ENCODE assay signal across 9 cellular contexts in genomic region chr12:21745258-21745657, GRCh38. TPM values are rescaled to one million over a fixed set of nuclear protein-coding genes. Genes with fewer than 3 reads are reported as not detected.
"Had no signal": no experiment of that assay in that cellular context is flagged by ENCODE, and none has a peak within 500 bp of the region (broad histone marks: within the 10 kb centered on the region; RNA-seq: fewer than 3 reads in every experiment).

No MANE protein-coding gene starts in this region.

- H3K9ac ChIP-seq: KMS-11 had no signal

- H3K4me3 Mint-ChIP-seq: IgD-negative memory B cell had no signal

- H3K27ac ChIP-seq: HL-60, KMS-11 had no signal

- H3K4me2 ChIP-seq: KMS-11 had no signal

- H3K4me1 Mint-ChIP-seq: IgD-negative memory B cell had no signal

- ATAC-seq: HepG2, K562 had no signal

- H3K4me3 ChIP-seq: K562 had no signal

- DNase-seq: IMR-90, KBM-7, KG1 had no signal

- H3K27ac Mint-ChIP-seq: IgD-negative memory B cell had no signal

RNA-seq across cellular contexts. Expression of gene KCNJ8, which starts 29.2 kb away (rescaled TPM):
- total RNA-seq: HepG2, HT-29 had no signal
- polyA plus RNA-seq: HepG2, IgD-negative memory B cell had no signal
